In the genomic region with DNA sequence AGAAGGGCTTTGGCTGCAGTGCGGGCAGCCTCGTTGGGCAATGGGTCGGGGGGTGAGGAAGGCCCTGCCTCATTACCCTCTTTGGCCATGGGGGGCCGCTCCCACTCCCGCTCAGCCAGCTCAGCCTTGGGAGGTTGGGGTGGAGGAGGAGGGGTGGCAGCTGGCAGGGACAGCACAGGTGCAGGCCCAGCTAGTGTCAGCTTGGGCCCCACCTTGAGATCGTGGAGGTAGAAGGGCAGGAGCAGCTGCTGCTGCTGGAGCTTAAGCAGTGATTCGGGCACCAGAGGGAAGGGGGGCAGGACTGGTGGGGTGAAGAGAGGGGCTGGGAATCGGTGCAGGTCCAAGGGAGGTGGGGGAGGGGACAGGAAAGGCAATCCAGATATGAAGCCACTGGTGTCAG, we compare ENCODE assay signal across 30 cellular contexts. TPM values are rescaled to one million over a fixed set of nuclear protein-coding genes. Genes with fewer than 3 reads are reported as not detected.
"Had no signal": no experiment of that assay in that cellular context is flagged by ENCODE, and none has a peak within 500 bp of the region (broad histone marks: within the 10 kb centered on the region; RNA-seq: fewer than 3 reads in every experiment).

No MANE protein-coding gene starts in this region.

- H3K9me3 ChIP-seq: Peyer's patch had no signal

- DNase-seq: activated CD4-positive, alpha-beta memory T cell treated with anti-CD3 and anti-CD28 coated beads for 36 hours; activated CD4-positive, alpha-beta T cell treated with anti-CD3 and anti-CD28 coated beads, Interleukin-2, amount 50 U/mL, for 1 hour; activated CD8-positive, alpha-beta memory T cell treated with anti-CD3 and anti-CD28 coated beads, Interleukin-2, amount 50 U/mL, for 4 hours; activated gamma-delta T cell treated with Interleukin-2 at 50 U/mL for 16 hours; activated naive CD4-positive, alpha-beta T cell treated with anti-CD3 and anti-CD28 coated beads for 36 hours; activated naive CD8-positive, alpha-beta T cell treated with anti-CD3 and anti-CD28 coated beads, Interleukin-2, amount 50 U/mL, for 24 hours; activated T-cell treated with anti-CD3 and anti-CD28 coated beads for 4 hours; activated T-cell treated with anti-CD3 and anti-CD28 coated beads, Interleukin-2, amount 50 U/mL, for 4 hours; aorta; NCI-H1105; NCI-H1417 treated with DMSO at 0.1 percent for 48 hours; NCI-H187 treated with DMSO at 0.1 percent for 48 hours; NCI-H2081; NCI-H510A; NCI-H69; NK-92 treated with Interleukin-12 subunit alpha and Interleukin-12 subunit beta, amount 100 ng/mL, for 24 hours; PC-3; Peyer's patch; SIG-M5; SW 1271; T-helper 1 cell; T-helper 2 cell; T-helper 9 cell had no signal

- H3K27ac ChIP-seq: cardiac muscle cell, coronary artery, Peyer's patch, RWPE1, VCaP had no signal

- H3K36me3 Mint-ChIP-seq: activated CD4-positive, alpha-beta memory T cell treated with anti-CD3 and anti-CD28 coated beads for 36 hours; activated naive CD8-positive, alpha-beta T cell had no signal

- H3K9me3 Mint-ChIP-seq: activated CD4-positive, alpha-beta memory T cell treated with anti-CD3 and anti-CD28 coated beads for 36 hours; activated naive CD4-positive, alpha-beta T cell treated with anti-CD3 and anti-CD28 coated beads for 36 hours; activated naive CD8-positive, alpha-beta T cell treated with anti-CD3 and anti-CD28 coated beads, Interleukin-2, amount 50 U/mL, for 24 hours; activated T-cell treated with anti-CD3 and anti-CD28 coated beads, Interleukin-2, amount 50 U/mL, for 4 hours; activated T-helper 1 cell treated with anti-CD3 and anti-CD28 coated beads, Interleukin-12 subunit alpha, Interleukin-12 subunit beta, Interleukin-2, Interleukin-4 antibody, amounts not matched to agents 30 ng/mL and 10 ng/mL and 1 ng/mL, durations not matched to agents 14 hours and 24 hours and 36 hours had no signal

- H3K4me1 ChIP-seq: Peyer's patch had no signal

- H3K4me1 Mint-ChIP-seq: activated naive CD8-positive, alpha-beta T cell treated with anti-CD3 and anti-CD28 coated beads, Interleukin-2, amount 50 U/mL, for 24 hours had no signal

- H3K27ac Mint-ChIP-seq: activated CD4-positive, alpha-beta memory T cell treated with anti-CD3 and anti-CD28 coated beads for 36 hours; activated naive CD4-positive, alpha-beta T cell treated with anti-CD3 and anti-CD28 coated beads for 36 hours; activated naive CD8-positive, alpha-beta T cell; activated naive CD8-positive, alpha-beta T cell treated with anti-CD3 and anti-CD28 coated beads, Interleukin-2, amount 50 U/mL, for 24 hours; activated T-helper 1 cell treated with anti-CD3 and anti-CD28 coated beads, Interleukin-12 subunit alpha, Interleukin-12 subunit beta, Interleukin-2, Interleukin-4 antibody, amounts not matched to agents 30 ng/mL and 10 ng/mL and 1 ng/mL, durations not matched to agents 14 hours and 24 hours and 36 hours had no signal

- H3K27me3 Mint-ChIP-seq: activated CD4-positive, alpha-beta memory T cell treated with anti-CD3 and anti-CD28 coated beads for 36 hours; activated naive CD8-positive, alpha-beta T cell; activated naive CD8-positive, alpha-beta T cell treated with anti-CD3 and anti-CD28 coated beads, Interleukin-2, amount 50 U/mL, for 24 hours had no signal

- ATAC-seq: activated naive CD8-positive, alpha-beta T cell treated with anti-CD3 and anti-CD28 coated beads, Interleukin-2, amount 50 U/mL, for 24 hours; activated T-cell treated with anti-CD3 and anti-CD28 coated beads, Interleukin-2, amount 50 U/mL, for 4 hours; PC-3; Right ventricle myocardium inferior had no signal

- H3K4me3 Mint-ChIP-seq: activated CD4-positive, alpha-beta memory T cell treated with anti-CD3 and anti-CD28 coated beads for 36 hours; activated naive CD4-positive, alpha-beta T cell treated with anti-CD3 and anti-CD28 coated beads for 36 hours; activated naive CD8-positive, alpha-beta T cell; activated naive CD8-positive, alpha-beta T cell treated with anti-CD3 and anti-CD28 coated beads, Interleukin-2, amount 50 U/mL, for 24 hours; activated T-cell treated with anti-CD3 and anti-CD28 coated beads, Interleukin-2, amount 50 U/mL, for 4 hours; activated T-helper 1 cell treated with anti-CD3 and anti-CD28 coated beads, Interleukin-12 subunit alpha, Interleukin-12 subunit beta, Interleukin-2, Interleukin-4 antibody, amounts not matched to agents 30 ng/mL and 10 ng/mL and 1 ng/mL, durations not matched to agents 14 hours and 24 hours and 36 hours had no signal

- H3K36me3 ChIP-seq: cardiac muscle cell, Peyer's patch had no signal

- H3K27me3 ChIP-seq: cardiac muscle cell, Peyer's patch had no signal

- H3K4me3 ChIP-seq: cardiac muscle cell, coronary artery, Peyer's patch had no signal

RNA-seq across cellular contexts. Expression of a gene that starts 53.0 kb away (rescaled TPM):
- total RNA-seq: activated T-helper 1 cell treated with anti-CD3 and anti-CD28 coated beads, Interleukin-12 subunit alpha, Interleukin-12 subunit beta, Interleukin-2, Interleukin-4 antibody, amounts not matched to agents 30 ng/mL and 10 ng/mL and 1 ng/mL, durations not matched to agents 14 hours and 24 hours and 36 hours; PC-3 had no signal
